ENCODE assay signal across 27 cellular contexts in the genomic region with DNA sequence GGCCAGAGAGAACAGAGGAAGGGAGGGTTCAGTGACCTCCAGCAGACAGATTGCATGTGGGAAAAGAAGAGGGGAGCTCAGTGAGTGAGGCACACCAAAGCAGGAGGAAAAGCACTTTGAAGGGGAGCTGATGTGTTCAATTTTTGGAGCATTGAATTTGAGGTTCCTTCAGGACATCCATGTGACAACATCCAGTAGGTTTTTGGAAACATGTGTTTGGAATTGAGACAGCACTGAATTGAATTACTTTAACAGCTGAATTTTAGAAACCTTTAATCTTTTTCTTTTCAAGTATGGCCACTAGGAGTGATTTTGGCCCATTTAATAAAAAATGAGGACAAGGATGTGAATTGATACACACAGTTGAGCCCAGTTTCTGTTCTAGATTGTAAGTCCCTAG.
"Had no signal": no experiment of that assay in that cellular context is flagged by ENCODE, and none has a peak within 500 bp of the region (broad histone marks: within the 10 kb centered on the region; RNA-seq: fewer than 3 reads in every experiment).

No MANE protein-coding gene starts in this region.

- H3K4me1 ChIP-seq: ascending aorta, heart left ventricle, lower lobe of right lung, sigmoid colon, uterus had no signal

- H3K27ac ChIP-seq: ascending aorta, brain microvascular endothelial cell, heart left ventricle, lower lobe of right lung, sigmoid colon, uterus had no signal

- H3K36me3 ChIP-seq: ascending aorta, brain microvascular endothelial cell, heart left ventricle, lower lobe of right lung, sigmoid colon, uterus had no signal

- ATAC-seq: heart left ventricle; mucosa of descending colon; natural killer cell treated with Interleukin-12 subunit alpha and Interleukin-12 subunit beta and Interleukin-15 and Interleukin-18, amount 100 ng/mL, for 72 hours; stimulated activated naive CD8-positive, alpha-beta T cell treated with anti-CD3 and anti-CD28 coated beads, Interleukin-15, amount 100 ng/mL, for 72 hours had no signal

- H3K27me3 ChIP-seq: ascending aorta, brain microvascular endothelial cell, heart left ventricle, sigmoid colon, uterus had no signal

- H3K4me2 ChIP-seq: smooth muscle cell had no signal

- H3K4me3 ChIP-seq: ascending aorta, heart left ventricle, lower lobe of right lung, mucosa of descending colon, sigmoid colon, smooth muscle cell, uterus had no signal

- H3K9me3 ChIP-seq: ascending aorta, heart left ventricle, lower lobe of right lung, mucosa of descending colon, sigmoid colon, uterus had no signal

- DNase-seq: activated CD4-positive, alpha-beta memory T cell treated with anti-CD3 and anti-CD28 coated beads, Interleukin-2, amount 10 ng/mL, durations not matched to agents 7 days and 5 days; activated CD4-positive, alpha-beta T cell treated with anti-CD3 and anti-CD28 coated beads, Interleukin-2, amount 10 ng/mL, durations not matched to agents 24 days and 14 days; activated CD4-positive, CD25-positive, alpha-beta regulatory T cell treated with anti-CD3 and anti-CD28 coated beads, Interleukin-2, amount 50 U/mL, for 72 hours; activated CD8-positive, alpha-beta memory T cell treated with anti-CD3 and anti-CD28 coated beads, Interleukin-2, amount 50 U/mL, for 48 hours; activated gamma-delta T cell; activated naive CD4-positive, alpha-beta T cell treated with anti-CD3 and anti-CD28 coated beads, Interleukin-2, amount 10 ng/mL, durations not matched to agents 7 days and 5 days; activated naive CD8-positive, alpha-beta T cell treated with anti-CD3 and anti-CD28 coated beads, Interleukin-2, amount 10 ng/mL, durations not matched to agents 7 days and 5 days; activated T-cell treated with anti-CD3 and anti-CD28 coated beads, Interleukin-2, amount 50 U/mL, for 24 hours; caudate nucleus; erythroblast; heart left ventricle; hypothalamus; immature natural killer cell; lower lobe of right lung; mucosa of descending colon; sigmoid colon; stimulated activated CD4-positive, alpha-beta T cell treated with anti-CD3 and anti-CD28 coated beads, Interleukin-1b, Interleukin-23, amount 100 ng/mL, for 48 hours; stimulated activated CD4-positive, alpha-beta T cell treated with anti-CD3 and anti-CD28 coated beads, Interleukin-4, amount 100 ng/mL, for 4 hours; stimulated activated CD8-positive, alpha-beta memory T cell treated with anti-CD3 and anti-CD28 coated beads, Interleukin-4, amount 100 ng/mL, for 48 hours; stimulated activated naive CD8-positive, alpha-beta T cell treated with anti-CD3 and anti-CD28 coated beads, Interleukin-15, amount 100 ng/mL, for 72 hours; substantia nigra; T-helper 2 cell; uterus had no signal
